8 cellular contexts compared by ENCODE assay signal in genomic region chr2:27582695-27583389, GRCh38. TPM values are rescaled to one million over a fixed set of nuclear protein-coding genes. Genes with fewer than 3 reads are reported as not detected.
DNase-seq lines count a peak whose midpoint lies in the region; ATAC-seq and TF ChIP-seq lines count a peak whose summit lies in the region.

Gene ZNF512 (plus strand): TSS chr2:27583042. CDS start chr2:27583113, 71 bp downstream.

- TF ChIP-seq EP300 in esophagus muscularis mucosa (IDR thresholded peaks at IDR 0.05) = no peak

- peak within 1 kb of the TSS; percentile 92 for H2AFZ ChIP-seq in PC-9

- DNase-seq in DMS153 treated with DMSO at 0.1 percent for 48 hours (lab: John Stamatoyannopoulos, UW; ENCODE audit: unreplicated experiment) = peak; percentile 94
- peak; percentile 79 to 80 for DNase-seq in PC-9
- DNase-seq in activated T-cell treated with anti-CD3 and anti-CD28 coated beads, Interleukin-2, amount 50 U/mL, for 1 hour = peak; percentile 75
- DNase-seq in esophagus muscularis mucosa (ENCODE audit: extremely low spot score) = peak; percentile 98
- peak; percentile 41 to 51 for DNase-seq in stimulated activated CD8-positive, alpha-beta memory T cell treated with anti-CD3 and anti-CD28 coated beads, Interleukin-7, amount 100 ng/mL, for 1 hour (ENCODE audit: low read depth in 2 of 2)

- peaks cover 18% of the 10 kb centered on the region for H3K36me3 Mint-ChIP-seq in IgD-negative memory B cell

- peak; percentile 19 for TF ChIP-seq POLR2A in esophagus muscularis mucosa (IDR thresholded peaks at IDR 0.05; ENCODE audit: low read depth)

- peak within 1 kb of the TSS; percentile 97 for H3K9ac ChIP-seq in muscle layer of colon (ENCODE audit: low read length)

- H3K27me3 Mint-ChIP-seq in IgD-negative memory B cell = no peaks in the 10 kb centered on the region

- peaks cover 20% of the 10 kb centered on the region for H3K4me1 ChIP-seq in PC-9 (replicated peaks; ENCODE audit: insufficient read depth)
- H3K4me1 ChIP-seq in esophagus muscularis mucosa = peaks cover 17 to 32% (median 29%) of the 10 kb centered on the region in 4 donors
- H3K4me1 ChIP-seq in muscle layer of colon (ENCODE audit: insufficient read depth, low read length) = peaks cover 21% of the 10 kb centered on the region

- CTCF ChIA-PET in PC-9 (lab: Charles Lee) = no interaction called here

- peak within 1 kb of the TSS; percentile 87 to 96 (median 92) for H3K27ac Mint-ChIP-seq in IgD-negative memory B cell

- peak within 1 kb of the TSS; percentile 91 for H3K4me2 ChIP-seq in PC-9

- POLR2A ChIA-PET in PC-9 (lab: Charles Lee; ENCODE audit: unreplicated experiment) = interaction anchor here (0.6 kb wide), 2 partner anchors 74 to 153 kb away, joined by 3 read pairs; no protein-coding TSS in a partner anchor

- peaks cover 0 to 11% (median under 1%) of the 10 kb centered on the region in 3 donors for H3K9me3 Mint-ChIP-seq in IgD-negative memory B cell

- H3K36me3 ChIP-seq in PC-9 (ENCODE audit: low read depth) (0 out of 2 replicates have a peak, but pooled peaks cover 7% of the 10 kb centered on the region), esophagus muscularis mucosa (no peaks in the 10 kb centered on the region), muscle layer of colon (ENCODE audit: insufficient read depth, low read length) (no peaks in the 10 kb centered on the region)

- ATAC-seq in GM21529 (IDR thresholded peaks at IDR 0.05; ENCODE audit: unreplicated experiment) = peak; percentile 97

- intact Hi-C loops in PC-9 (cut with micrococcal nuclease; ENCODE audit: unreplicated experiment) (loop anchor here (5.0 kb wide), 1 partner anchor 91 kb away; no protein-coding TSS in a partner anchor), esophagus muscularis mucosa (cut with DNase I) (loop anchor here (2.0 kb wide), 1 partner anchor 92 kb away; no protein-coding TSS in a partner anchor)

- H3F3A ChIP-seq in PC-9 (ENCODE audit: insufficient read depth, low read depth) = peaks cover 14% of the 10 kb centered on the region

- H3K9me3 ChIP-seq in PC-9 (ENCODE audit: insufficient read depth, low read depth) (peaks cover 22% of the 10 kb centered on the region), esophagus muscularis mucosa (peaks cover 0 to 24% (median 18%) of the 10 kb centered on the region in 4 donors), muscle layer of colon (ENCODE audit: low read length) (no peaks in the 10 kb centered on the region)

- TF ChIP-seq CTCF in PC-9 (conservative IDR thresholded peaks at IDR 0.05) (no peak; the same call in 1 of the 2 replicates), esophagus muscularis mucosa (IDR thresholded peaks at IDR 0.05) (peak in 1 of 3 experiments; percentile 12)

- no TSS peak for BruUV-seq in PC-9 (replicated peaks; lab: Mats Ljungman, UMichigan)

- peaks cover 33 to 45% (median 42%) of the 10 kb centered on the region in 3 donors for H3K4me1 Mint-ChIP-seq in IgD-negative memory B cell

- H3K27me3 ChIP-seq in PC-9 (ENCODE audit: insufficient read depth, low read depth) (no peaks in the 10 kb centered on the region), esophagus muscularis mucosa (no peaks in the 10 kb centered on the region), muscle layer of colon (ENCODE audit: control insufficient read depth in 1 of 2, insufficient read depth in 2 of 2, low read length in 2 of 2) (no peaks in the 10 kb centered on the region)

- H3K4me3 Mint-ChIP-seq in IgD-negative memory B cell = peak within 1 kb of the TSS; percentile 91 to 98 (median 96)

- 4% methylated on average over 19 of the region's 38 CpGs for WGBS in esophagus muscularis mucosa

- peaks cover 10% of the 10 kb centered on the region; the same call in 1 of the 2 replicates for H4K20me1 ChIP-seq in PC-9 (ENCODE audit: insufficient read depth)

- H3K4me3 ChIP-seq in PC-9 = peak within 1 kb of the TSS; percentile 93
- peak within 1 kb of the TSS; percentile 62 to 72 (median 67) for H3K4me3 ChIP-seq in esophagus muscularis mucosa
- peak within 1 kb of the TSS; percentile 75 to 84 for H3K4me3 ChIP-seq in muscle layer of colon (ENCODE audit: low read depth in 1 of 2, low read length in 2 of 2)

- H3K27ac ChIP-seq in PC-9 (peak within 1 kb of the TSS; percentile 58), esophagus muscularis mucosa (replicated peaks in 1 of 4) (peak within 1 kb of the TSS; percentile 72 to 83 (median 76)), muscle layer of colon (ENCODE audit: low read depth, low read length) (peak within 1 kb of the TSS; percentile 83)

- no peaks in the 10 kb centered on the region for H3K9me2 ChIP-seq in PC-9 (ENCODE audit: insufficient read depth)

- H3K79me2 ChIP-seq in PC-9 (ENCODE audit: low read depth) = peaks cover 48% of the 10 kb centered on the region

RNA-seq across cellular contexts. Expression of gene ZNF512, which starts in this region (rescaled TPM):
- 27.6 TPM for polyA plus RNA-seq in IgD-negative memory B cell
- total RNA-seq in PC-9 (2021) = 27.1 and 40.6 TPM in 2 replicates
- total RNA-seq in esophagus muscularis mucosa = 10 to 100 TPM; 29.5 to 39.3 (median 33.7) TPM

Comparison
In these comparisons a context has a peak if more than half of its experiments do, and no peak if none do; other contexts are left out.
1. Peak in every context shown above with its lines: DNase-seq, ATAC-seq, H3K4me3 ChIP-seq and H3K27ac ChIP-seq.
2. DNase-seq: peak in every context shown above with its lines; median percentile 98 in esophagus muscularis mucosa; 94 in DMS153 treated with DMSO at 0.1 percent for 48 hours; 80 in PC-9; 75 in activated T-cell treated with anti-CD3 and anti-CD28 coated beads, Interleukin-2, amount 50 U/mL, for 1 hour; 46 in stimulated activated CD8-positive, alpha-beta memory T cell treated with anti-CD3 and anti-CD28 coated beads, Interleukin-7, amount 100 ng/mL, for 1 hour.